Comparison of ENCODE assay signal across 10 cellular contexts in the genomic region with DNA sequence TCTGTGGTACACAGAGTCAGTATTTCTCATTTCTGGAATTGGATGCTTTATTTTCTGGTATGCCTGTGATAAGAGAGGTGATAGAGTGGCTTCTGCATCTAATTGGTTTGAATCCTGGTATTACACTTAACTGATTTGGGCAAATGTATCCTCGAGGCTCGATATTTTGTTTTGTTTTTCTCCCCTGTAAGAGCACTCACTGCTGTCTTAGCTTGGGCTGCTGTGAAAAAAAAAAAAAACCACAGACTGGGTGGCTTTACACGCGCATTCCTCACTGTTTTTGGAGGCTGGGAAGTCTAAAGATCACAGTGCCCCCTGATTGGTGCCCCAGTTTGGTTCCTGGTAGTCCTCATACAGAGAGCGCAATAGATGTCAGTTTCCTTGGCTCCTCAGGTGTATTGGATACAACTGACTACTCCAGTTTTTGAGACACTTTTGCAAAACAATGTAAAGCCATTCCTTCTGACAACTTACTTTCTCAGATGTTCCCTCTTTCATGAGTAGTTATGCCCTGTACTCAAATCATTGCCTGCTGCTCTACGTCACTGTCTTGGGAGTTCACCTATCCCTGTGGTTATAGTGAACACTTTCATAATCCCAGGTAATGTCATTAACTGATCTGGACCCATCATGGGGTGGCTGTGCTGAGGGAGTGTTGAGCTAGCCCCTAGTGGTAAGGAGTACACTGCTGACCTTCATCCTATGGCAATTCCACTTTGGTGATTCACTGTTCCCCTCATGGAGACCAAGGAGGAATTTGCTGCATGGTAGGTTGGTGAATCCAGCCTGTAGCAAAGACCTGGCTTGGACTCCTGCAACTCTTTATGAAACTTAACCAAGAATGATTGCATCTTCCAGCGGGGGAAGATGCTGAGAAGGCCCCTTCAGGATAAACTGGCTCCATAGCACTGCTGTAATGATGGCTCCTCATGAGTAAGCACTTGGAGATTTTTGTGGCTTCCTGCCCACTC. TPM values are rescaled to one million over a fixed set of nuclear protein-coding genes. Genes with fewer than 3 reads are reported as not detected.
DNase-seq lines count a peak whose midpoint lies in the region; ATAC-seq and TF ChIP-seq lines count a peak whose summit lies in the region.
"Had no signal": no experiment of that assay in that cellular context is flagged by ENCODE, and none has a peak within 500 bp of the region (broad histone marks: within the 10 kb centered on the region; RNA-seq: fewer than 3 reads in every experiment).

No MANE protein-coding gene starts in this region.

- H4K8ac ChIP-seq in H9 (replicated peaks; ENCODE audit: insufficient read length, low read depth, low read length): no peak overlapping the region

- no peak overlapping the region for H3K9ac ChIP-seq in H9 (ENCODE audit: extremely low read depth, insufficient read length, low read length)

- peaks cover 2% of the 10 kb centered on the region; the same call in 1 of the 2 replicates for H3K4me1 ChIP-seq in H9 (ENCODE audit: insufficient read depth, low read length)

- H2BK5ac ChIP-seq in H9 (ENCODE audit: insufficient read length, low read length): no peak overlapping the region

- H3K9me3 ChIP-seq in H9 (ENCODE audit: control insufficient read depth, low read depth, low read length): no peaks in the 10 kb centered on the region

- H3K56ac ChIP-seq in H9 (ENCODE audit: insufficient read length, low read depth, low read length): no peak overlapping the region

- no peaks in the 10 kb centered on the region for H3K27me3 ChIP-seq in H9 (ENCODE audit: insufficient read depth, low read length)

- H3K27ac ChIP-seq in H9 (ENCODE audit: insufficient read length, low read depth, low read length): no peak overlapping the region

- H3K14ac ChIP-seq in H9 (ENCODE audit: insufficient read depth, low read length): no peak overlapping the region

- peaks cover 29 to 31% of the 10 kb centered on the region in 2 experiments for H3K4me1 Mint-ChIP-seq in H9
- H3K4me1 Mint-ChIP-seq in activated CD4-positive, alpha-beta memory T cell treated with anti-CD3 and anti-CD28 coated beads, Interleukin-2, amount 10 ng/mL, durations not matched to agents 7 days and 5 days: peaks cover 32% of the 10 kb centered on the region

- no peak overlapping the region for H2BK15ac ChIP-seq in H9 (ENCODE audit: low read depth, low read length)

- H4K91ac ChIP-seq in H9 (ENCODE audit: insufficient read length, low read depth, low read length): no peak overlapping the region

- TF ChIP-seq CTCF in AG09309 (IDR thresholded peaks at IDR 0.05; ENCODE audit: control insufficient read depth, insufficient read depth, low read depth, low read length, missing control alignments) (peak; percentile 33), H9 (conservative IDR thresholded peaks at IDR 0.05) (peak; percentile 50; the same call in 2 of the 3 replicates)

- H4K5ac ChIP-seq in H9 (ENCODE audit: insufficient read length, low read depth, low read length): no peak overlapping the region

- DNase-seq in AG09309 (ENCODE audit: low read depth) (no peak), H9 (peak; percentile 36), iPS-NIHi11 (ENCODE audit: low spot score) (peak; percentile 14), NCI-H2171 (lab: John Stamatoyannopoulos, UW) (no peak), AML-193 (lab: John Stamatoyannopoulos, UW) (no peak), left ventricle myocardium superior (no peak), NCI-H2081 treated with DMSO at 0.1 percent for 48 hours (lab: John Stamatoyannopoulos, UW) (no peak)
- no peak for DNase-seq in activated CD4-positive, alpha-beta memory T cell treated with anti-CD3 and anti-CD28 coated beads, Interleukin-2, amount 10 ng/mL, durations not matched to agents 7 days and 5 days
- DNase-seq: midbrain, NCI-H748 treated with DMSO at 0.1 percent for 48 hours had no signal

- H3K4me3 ChIP-seq in AG09309 (ENCODE audit: control insufficient read depth, low read depth, low read length): no peak overlapping the region

- no peaks in the 10 kb centered on the region for H3K79me1 ChIP-seq in H9 (ENCODE audit: insufficient read depth, low read depth, low read length, poor library complexity, severe bottlenecking)

- intact Hi-C loops in left ventricle myocardium superior (cut with micrococcal nuclease): no loop called here

- CTCF ChIA-PET in activated CD4-positive, alpha-beta memory T cell treated with anti-CD3 and anti-CD28 coated beads, Interleukin-2, amount 10 ng/mL, durations not matched to agents 7 days and 5 days (lab: Charles Lee): interaction anchor here (0.5 to 0.6 kb wide), 2 partner anchors 55 kb away, joined by 4 read pairs; no protein-coding TSS in a partner anchor

- no peaks in the 10 kb centered on the region; a peak in 1 of 5 replicates for H3K9me3 Mint-ChIP-seq in H9
- H3K9me3 Mint-ChIP-seq in activated CD4-positive, alpha-beta memory T cell treated with anti-CD3 and anti-CD28 coated beads, Interleukin-2, amount 10 ng/mL, durations not matched to agents 7 days and 5 days: no peaks in the 10 kb centered on the region

- no peak overlapping the region for H3T11ph ChIP-seq in H9 (ENCODE audit: low read length)

- no peak overlapping the region for H3K4me2 ChIP-seq in H9 (ENCODE audit: insufficient read depth, insufficient read length, low read length)

- no peak overlapping the region for H2BK20ac ChIP-seq in H9 (ENCODE audit: low read depth, low read length, poor library complexity, severe bottlenecking)

- H4K20me1 ChIP-seq in H9 (ENCODE audit: control insufficient read depth, insufficient read depth, insufficient read length): no peaks in the 10 kb centered on the region

- POLR2A ChIA-PET in activated CD4-positive, alpha-beta memory T cell treated with anti-CD3 and anti-CD28 coated beads, Interleukin-2, amount 10 ng/mL, durations not matched to agents 7 days and 5 days (lab: Charles Lee): interaction anchor here (0.7 to 6.3 kb wide), 5 partner anchors 24 to 66 kb away, joined by 3 to 88 read pairs (median 4); partner anchors contain the start of genes MRPL18, SOD2, TCP1 and WTAP

- no peak overlapping the region for H3K4ac ChIP-seq in H9 (ENCODE audit: low read depth, low read length)

- peaks cover 3% of the 10 kb centered on the region; the same call in 1 of the 2 replicates for H3K79me2 ChIP-seq in H9 (ENCODE audit: insufficient read depth, low read length)

- no peak for ATAC-seq in left ventricle myocardium superior

- peaks cover 15% of the 10 kb centered on the region for H3K23me2 ChIP-seq in H9 (ENCODE audit: insufficient read length, low read depth, low read length, poor library complexity, severe bottlenecking)

- no peak overlapping the region for H2AFZ ChIP-seq in H9 (ENCODE audit: low read length)

- H3K4me3 Mint-ChIP-seq in H9: no peak overlapping the region
- H3K4me3 Mint-ChIP-seq in activated CD4-positive, alpha-beta memory T cell treated with anti-CD3 and anti-CD28 coated beads, Interleukin-2, amount 10 ng/mL, durations not matched to agents 7 days and 5 days: no peak overlapping the region

- WGBS in H9 (ENCODE audit: extremely low coverage, insufficient read length, low lambda C conversion rate): no CpG with 5 or more reads among the region's 7 CpGs

- H3K27me3 Mint-ChIP-seq in H9 (ENCODE audit: low read depth): no peaks in the 10 kb centered on the region
- no peaks in the 10 kb centered on the region for H3K27me3 Mint-ChIP-seq in activated CD4-positive, alpha-beta memory T cell treated with anti-CD3 and anti-CD28 coated beads, Interleukin-2, amount 10 ng/mL, durations not matched to agents 7 days and 5 days

- no peak overlapping the region for H2BK12ac ChIP-seq in H9 (ENCODE audit: insufficient read length, low read depth, low read length)

- H3K23ac ChIP-seq in H9 (ENCODE audit: insufficient read length, low read depth, low read length): no peak overlapping the region

- no peak overlapping the region for H2AK5ac ChIP-seq in H9 (ENCODE audit: insufficient read length, low read length)

- H3K27ac Mint-ChIP-seq in H9: peak overlapping the region; percentile 71 to 96 (median 82); a peak in 6 of 7 replicates
- H3K27ac Mint-ChIP-seq in activated CD4-positive, alpha-beta memory T cell treated with anti-CD3 and anti-CD28 coated beads, Interleukin-2, amount 10 ng/mL, durations not matched to agents 7 days and 5 days: peak overlapping the region; percentile 5

- peaks cover 36 to 60% (median 60%) of the 10 kb centered on the region in 3 experiments for H3K36me3 Mint-ChIP-seq in H9 (ENCODE audit: insufficient read depth in 1 of 3, low read depth in 3 of 3)
- peaks cover 68% of the 10 kb centered on the region for H3K36me3 Mint-ChIP-seq in activated CD4-positive, alpha-beta memory T cell treated with anti-CD3 and anti-CD28 coated beads, Interleukin-2, amount 10 ng/mL, durations not matched to agents 7 days and 5 days (ENCODE audit: low read depth)

- H2BK120ac ChIP-seq in H9 (ENCODE audit: low read depth, low read length, poor library complexity, severe bottlenecking): no peak overlapping the region

- no peak overlapping the region for H3K18ac ChIP-seq in H9 (ENCODE audit: insufficient read length, low read depth, low read length)

RNA-seq across cellular contexts. Expression of gene ACAT2, which starts 3.5 kb away (rescaled TPM):
- 155 and 156 TPM in 2 replicates for total RNA-seq in H9 (2021)
- total RNA-seq in activated CD4-positive, alpha-beta memory T cell treated with anti-CD3 and anti-CD28 coated beads, Interleukin-2, amount 10 ng/mL, durations not matched to agents 7 days and 5 days: 100 to 1,000 TPM in 1 of 2 experiments, 10 to 100 TPM in 1; 98.0 to 109 TPM
- 4.0 TPM for total RNA-seq in left ventricle myocardium superior

RNA-seq across cellular contexts. Expression of gene WTAP, which starts 31.0 kb away (rescaled TPM):
- total RNA-seq in H9 (2021) (138 and 142 TPM in 2 replicates), left ventricle myocardium superior (46.4 TPM)
- total RNA-seq in activated CD4-positive, alpha-beta memory T cell treated with anti-CD3 and anti-CD28 coated beads, Interleukin-2, amount 10 ng/mL, durations not matched to agents 7 days and 5 days: 100 to 1,000 TPM; 124 TPM

RNA-seq across cellular contexts. Expression of gene TCP1, which starts 31.1 kb away (rescaled TPM):
- 401 and 412 TPM in 2 replicates for total RNA-seq in H9 (2021)
- total RNA-seq in activated CD4-positive, alpha-beta memory T cell treated with anti-CD3 and anti-CD28 coated beads, Interleukin-2, amount 10 ng/mL, durations not matched to agents 7 days and 5 days: 100 to 1,000 TPM; 203 to 212 TPM
- 164 TPM for total RNA-seq in left ventricle myocardium superior

RNA-seq across cellular contexts. Expression of gene MRPL18, which starts 32.0 kb away (rescaled TPM):
- total RNA-seq in H9 (2021) (87.4 and 88.8 TPM in 2 replicates), left ventricle myocardium superior (70.8 TPM)
- 10 to 100 TPM; 63.6 to 65.8 TPM for total RNA-seq in activated CD4-positive, alpha-beta memory T cell treated with anti-CD3 and anti-CD28 coated beads, Interleukin-2, amount 10 ng/mL, durations not matched to agents 7 days and 5 days

RNA-seq across cellular contexts. Expression of gene PNLDC1, which starts 41.8 kb away (rescaled TPM):
- total RNA-seq in H9 (2021): not detected in 2 replicates
- total RNA-seq in activated CD4-positive, alpha-beta memory T cell treated with anti-CD3 and anti-CD28 coated beads, Interleukin-2, amount 10 ng/mL, durations not matched to agents 7 days and 5 days: under 1 TPM; 0.25 to 0.35 TPM
- 0.17 TPM for total RNA-seq in left ventricle myocardium superior

Comparison
In these comparisons a context has a peak if more than half of its experiments do, and no peak if none do; other contexts are left out.
1. DNase-seq: peak in H9 (single experiment) and iPS-NIHi11 (single experiment); none in AG09309 (single experiment), activated CD4-positive, alpha-beta memory T cell treated with anti-CD3 and anti-CD28 coated beads, Interleukin-2, amount 10 ng/mL, durations not matched to agents 7 days and 5 days (single experiment), NCI-H2171 (single experiment), AML-193 (0 of 2), left ventricle myocardium superior (single experiment) and NCI-H2081 treated with DMSO at 0.1 percent for 48 hours (single experiment).
2. RNA of gene ACAT2, which starts 3.5 kb away (total RNA-seq): 155 to 156 TPM in H9 and 98.0 to 109 TPM in activated CD4-positive, alpha-beta memory T cell treated with anti-CD3 and anti-CD28 coated beads, Interleukin-2, amount 10 ng/mL, durations not matched to agents 7 days and 5 days; 4.0 TPM in left ventricle myocardium superior (single experiment); every median in the first group is over 10 times any median in the second.